ENCODE assay signal across 8 cellular contexts in genomic region chr12:64621257-64621942, GRCh38. TPM values are rescaled to one million over a fixed set of nuclear protein-coding genes. Genes with fewer than 3 reads are reported as not detected.
DNase-seq lines count a peak whose midpoint lies in the region; ATAC-seq and TF ChIP-seq lines count a peak whose summit lies in the region.

No MANE protein-coding gene starts in this region.

- intact Hi-C loops in OCI-LY7 (cut with micrococcal nuclease; ENCODE audit: unreplicated experiment): loop anchor here (2.0 kb wide), 1 partner anchor 55 kb away; no protein-coding TSS in a partner anchor

- no peak overlapping the region for H3K9ac ChIP-seq in mucosa of rectum (ENCODE audit: low read depth in 1 of 2, low read length in 2 of 2)

- H3K9me2 ChIP-seq in OCI-LY7 (ENCODE audit: insufficient read depth, low read length): no peaks in the 10 kb centered on the region

- POLR2A ChIA-PET in OCI-LY7 (lab: Charles Lee): interaction anchor here (0.6 to 3.8 kb wide), 7 partner anchors 10 to 49 kb away, joined by 3 to 19 read pairs (median 6); no protein-coding TSS in a partner anchor

- H3K36me3 ChIP-seq in OCI-LY7 (ENCODE audit: insufficient read depth, low read length): peaks cover 19% of the 10 kb centered on the region
- H3K36me3 ChIP-seq in mucosa of rectum (ENCODE audit: control insufficient read depth in 2 of 2, insufficient read depth in 2 of 2, low read length in 2 of 2): no peaks in the 10 kb centered on the region

- peaks cover 75% of the 10 kb centered on the region for H3K4me1 ChIP-seq in OCI-LY7 (ENCODE audit: insufficient read depth, low read length, poor library complexity, severe bottlenecking)
- H3K4me1 ChIP-seq in mucosa of rectum (ENCODE audit: control insufficient read depth in 2 of 2, insufficient read depth in 2 of 2, low read length in 2 of 2): peaks cover 13 to 19% of the 10 kb centered on the region in 2 donors

- no peaks in the 10 kb centered on the region for H3K27me3 ChIP-seq in mucosa of rectum (ENCODE audit: control insufficient read depth in 2 of 2, insufficient read depth in 2 of 2, low read length in 2 of 2)

- no peak for TF ChIP-seq CTCF in OCI-LY7 (conservative IDR thresholded peaks at IDR 0.05; ENCODE audit: low read length)

- peaks cover 98% of the 10 kb centered on the region for H3K79me2 ChIP-seq in OCI-LY7 (ENCODE audit: insufficient read depth, low read depth, low read length)

- H3K4me2 ChIP-seq in OCI-LY7 (ENCODE audit: low read length): peak overlapping the region; percentile 78

- peak; percentile 91 for DNase-seq in OCI-LY7 (ENCODE audit: low spot score)
- no peak for DNase-seq in cerebellum (ENCODE audit: low spot score)
- DNase-seq in D341Med (ENCODE audit: low spot score): no peak
- DNase-seq in NCI-H446 (lab: John Stamatoyannopoulos, UW): no peak
- DNase-seq in HuH-7.5 (ENCODE audit: low spot score): no peak

- CTCF ChIA-PET in OCI-LY7 (lab: Charles Lee; ENCODE audit: unreplicated experiment): interaction anchor here (1.1 kb wide), 1 partner anchor 12 kb away, joined by 3 read pairs; no protein-coding TSS in a partner anchor

- H3K27ac ChIP-seq in OCI-LY7 (ENCODE audit: low read depth, low read length, poor library complexity, severe bottlenecking): peak overlapping the region; percentile 97
- H3K27ac ChIP-seq in mucosa of rectum (ENCODE audit: low read depth in 2 of 2, low read length in 2 of 2): peak overlapping the region; percentile 31 to 34

- H3K9me3 ChIP-seq in OCI-LY7 (ENCODE audit: low read length): no peaks in the 10 kb centered on the region
- no peaks in the 10 kb centered on the region for H3K9me3 ChIP-seq in mucosa of rectum (ENCODE audit: control insufficient read depth in 2 of 2, low read length in 2 of 2)

- H4K20me1 ChIP-seq in OCI-LY7 (ENCODE audit: insufficient read depth, low read length): no peaks in the 10 kb centered on the region

- H3K4me3 ChIP-seq in OCI-LY7 (ENCODE audit: low read depth, low read length, poor library complexity, severe bottlenecking) (peak overlapping the region; percentile 65), mucosa of rectum (ENCODE audit: low read length in 2 of 2) (no peak overlapping the region)

- ATAC-seq in GM18868 (IDR thresholded peaks at IDR 0.05; ENCODE audit: unreplicated experiment) (peak; percentile 68), HG02759 (IDR thresholded peaks at IDR 0.05; ENCODE audit: unreplicated experiment) (peak; percentile 69)

- BruUV-seq in OCI-LY7 (replicated peaks; lab: Mats Ljungman, UMichigan): no TSS peak

- peak overlapping the region; percentile 42; the same call in 1 of the 2 replicates for H2AFZ ChIP-seq in OCI-LY7 (ENCODE audit: low read length)

RNA-seq across cellular contexts. Expression of gene RASSF3, which starts 11.1 kb away (rescaled TPM):
- total RNA-seq in OCI-LY7 (2014; rRNA removed; shearing (Covaris generic)): 13.8 and 16.3 TPM in 2 replicates
- total RNA-seq in OCI-LY7 (2022): 49.9 and 50.8 TPM in 2 replicates
- 4.5 TPM for total RNA-seq in cerebellum
